Comparison of ENCODE assay signal across 8 cellular contexts in the genomic region with DNA sequence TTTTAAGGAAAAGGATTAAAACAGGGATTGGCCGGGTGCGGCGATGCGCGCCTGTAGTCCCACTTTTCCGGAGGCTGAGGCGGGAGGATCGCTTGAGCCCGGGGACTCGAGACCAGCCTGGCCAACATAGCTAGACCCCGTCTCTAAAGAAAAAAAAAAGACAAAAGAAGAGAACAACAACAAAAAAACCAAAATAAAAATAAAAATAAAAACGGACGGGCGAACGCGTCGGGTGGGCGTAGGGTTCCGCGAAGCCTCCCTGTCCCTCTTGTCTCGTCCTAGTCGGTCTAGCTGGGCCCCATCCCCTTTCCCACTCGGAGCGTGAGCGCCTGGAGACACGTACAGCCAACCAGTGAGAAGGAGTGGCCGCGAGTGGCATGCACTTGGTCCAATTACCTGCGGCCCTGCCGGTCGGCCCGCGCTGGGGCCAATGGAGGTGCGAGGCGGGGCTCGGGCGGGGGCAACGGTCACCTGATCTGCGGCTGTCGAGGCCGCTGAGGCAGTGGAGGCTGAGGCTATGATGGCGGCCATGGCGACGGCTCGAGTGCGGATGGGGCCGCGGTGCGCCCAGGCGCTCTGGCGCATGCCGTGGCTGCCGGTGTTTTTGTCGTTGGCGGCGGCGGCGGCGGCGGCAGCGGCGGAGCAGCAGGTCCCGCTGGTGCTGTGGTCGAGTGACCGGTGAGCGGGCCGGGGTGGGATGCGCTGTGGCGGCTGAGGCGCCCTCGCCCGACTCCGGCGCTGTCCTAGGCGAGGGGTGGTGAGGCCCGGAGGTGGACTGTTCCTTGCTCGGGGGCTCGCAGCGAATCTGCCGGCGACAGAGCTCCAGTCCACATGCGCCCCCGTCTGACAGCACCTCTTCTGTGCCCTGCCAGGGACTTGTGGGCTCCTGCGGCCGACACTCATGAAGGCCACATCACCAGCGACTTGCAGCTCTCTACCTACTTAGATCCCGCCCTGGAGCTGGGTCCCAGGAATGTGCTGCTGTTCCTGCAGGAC. TPM values are rescaled to one million over a fixed set of nuclear protein-coding genes. Genes with fewer than 3 reads are reported as not detected.
DNase-seq lines count a peak whose midpoint lies in the region; ATAC-seq and TF ChIP-seq lines count a peak whose summit lies in the region.

A gene with protein sequence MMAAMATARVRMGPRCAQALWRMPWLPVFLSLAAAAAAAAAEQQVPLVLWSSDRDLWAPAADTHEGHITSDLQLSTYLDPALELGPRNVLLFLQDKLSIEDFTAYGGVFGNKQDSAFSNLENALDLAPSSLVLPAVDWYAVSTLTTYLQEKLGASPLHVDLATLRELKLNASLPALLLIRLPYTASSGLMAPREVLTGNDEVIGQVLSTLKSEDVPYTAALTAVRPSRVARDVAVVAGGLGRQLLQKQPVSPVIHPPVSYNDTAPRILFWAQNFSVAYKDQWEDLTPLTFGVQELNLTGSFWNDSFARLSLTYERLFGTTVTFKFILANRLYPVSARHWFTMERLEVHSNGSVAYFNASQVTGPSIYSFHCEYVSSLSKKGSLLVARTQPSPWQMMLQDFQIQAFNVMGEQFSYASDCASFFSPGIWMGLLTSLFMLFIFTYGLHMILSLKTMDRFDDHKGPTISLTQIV (plus strand): TSS at position 502 of the 996 bp plus-strand sequence. CDS start 16 bp downstream, at position 518.

- POLR2A ChIA-PET in Panc1 (lab: Charles Lee), result interaction anchor here (0.6 to 0.7 kb wide), 2 partner anchors 15 to 961 kb away, joined by 6 read pairs; no protein-coding TSS in a partner anchor

- intact Hi-C loops in Panc1 (cut with micrococcal nuclease; ENCODE audit: unreplicated experiment) (no loop called here), esophagus muscularis mucosa (cut with DNase I) (no loop called here)

- CTCF ChIA-PET in Panc1 (lab: Charles Lee), result no interaction called here

- peak; percentile 95 for ATAC-seq in GM21576 (IDR thresholded peaks at IDR 0.05; ENCODE audit: unreplicated experiment)
- ATAC-seq in Panc1, result peak; percentile 99

- TF ChIP-seq EP300 in Ishikawa (IDR thresholded peaks at IDR 0.05; ENCODE audit: borderline replicate concordance) (no peak), esophagus muscularis mucosa (IDR thresholded peaks at IDR 0.05) (no peak)

- TF ChIP-seq POLR2A in esophagus muscularis mucosa (IDR thresholded peaks at IDR 0.05; ENCODE audit: low read depth), result peak; percentile 29

- in situ Hi-C loops in Panc1 (cut with HindIII; ENCODE audit: low pct_unique_long_range_greater_than_20kb, low sequenced_read_pairs), result no loop called here

- H3K4me1 ChIP-seq in Panc1 (ENCODE audit: control insufficient read depth, insufficient read depth, low read length) (peaks cover 26% of the 10 kb centered on the region), esophagus muscularis mucosa (peaks cover 5 to 34% (median 33%) of the 10 kb centered on the region in 4 donors)

- BruUV-seq in Panc1 (replicated peaks; lab: Mats Ljungman, UMichigan), result no TSS peak

- no peak for TF ChIP-seq RAD21 in Ishikawa (IDR thresholded peaks at IDR 0.05; ENCODE audit: low read depth)

- 58% methylated on average over 79 of the region's 87 CpGs for WGBS in esophagus muscularis mucosa

- no peaks in the 10 kb centered on the region for H3K9me3 ChIP-seq in Panc1 (ENCODE audit: control insufficient read depth, insufficient read depth, low read depth, low read length)
- no peaks in the 10 kb centered on the region for H3K9me3 ChIP-seq in esophagus muscularis mucosa

- DNase-seq in DMS153 treated with DMSO at 0.1 percent for 48 hours (lab: John Stamatoyannopoulos, UW; ENCODE audit: unreplicated experiment) (peak; percentile 93), Panc1 (ENCODE audit: low read depth, low spot score) (peak; percentile 68), esophagus muscularis mucosa (ENCODE audit: extremely low spot score) (peak; percentile 96), myocyte (ENCODE audit: low read depth) (peak; percentile 93)
- DNase-seq in activated T-cell treated with anti-CD3 and anti-CD28 coated beads, Interleukin-2, amount 50 U/mL, for 48 hours, result peak; percentile 87 to 92
- DNase-seq in stimulated activated CD8-positive, alpha-beta memory T cell treated with anti-CD3 and anti-CD28 coated beads, Interleukin-7, amount 100 ng/mL, for 48 hours (ENCODE audit: extremely low read depth in 1 of 2, low read depth in 1 of 2), result peak; percentile 73 to 83

- H3K27me3 ChIP-seq in Panc1 (ENCODE audit: control insufficient read depth, insufficient read depth, low read length) (no peaks in the 10 kb centered on the region), esophagus muscularis mucosa (no peaks in the 10 kb centered on the region)

- peaks cover 6% of the 10 kb centered on the region for H3K36me3 ChIP-seq in Panc1 (ENCODE audit: control insufficient read depth, insufficient read depth, low read length)
- peaks cover 0 to 23% (median 18%) of the 10 kb centered on the region in 4 donors for H3K36me3 ChIP-seq in esophagus muscularis mucosa

- H3K4me3 ChIP-seq in Panc1 (ENCODE audit: low read depth in 2 of 2, low read length in 2 of 2) (peak within 1 kb of the TSS; percentile 67 to 68), esophagus muscularis mucosa (peak within 1 kb of the TSS; percentile 69 to 84 (median 75))

- H3K27ac ChIP-seq in Panc1 (ENCODE audit: low read length) (peak within 1 kb of the TSS; percentile 91), esophagus muscularis mucosa (replicated peaks in 1 of 4) (peak within 1 kb of the TSS; percentile 81 to 85 (median 84))

- TF ChIP-seq CTCF in Panc1 (IDR thresholded peaks at IDR 0.05) (no peak), esophagus muscularis mucosa (IDR thresholded peaks at IDR 0.05) (no peak)

TF ChIP-seq in Ishikawa, 13 proteins besides CTCF, POLR2A, EP300 and RAD21:
- TF ChIP-seq, protein P1, sequence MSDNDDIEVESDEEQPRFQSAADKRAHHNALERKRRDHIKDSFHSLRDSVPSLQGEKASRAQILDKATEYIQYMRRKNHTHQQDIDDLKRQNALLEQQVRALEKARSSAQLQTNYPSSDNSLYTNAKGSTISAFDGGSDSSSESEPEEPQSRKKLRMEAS (IDR thresholded peaks at IDR 0.05), result peak; percentile 51
- peak; percentile 92 for TF ChIP-seq YY1 (IDR thresholded peaks at IDR 0.05; ENCODE audit: low read depth)
- TF ChIP-seq TAF1 (IDR thresholded peaks at IDR 0.05; ENCODE audit: low read depth), result peak; percentile 59; the same call in 1 of the 2 replicates
- TF ChIP-seq, protein P2, sequence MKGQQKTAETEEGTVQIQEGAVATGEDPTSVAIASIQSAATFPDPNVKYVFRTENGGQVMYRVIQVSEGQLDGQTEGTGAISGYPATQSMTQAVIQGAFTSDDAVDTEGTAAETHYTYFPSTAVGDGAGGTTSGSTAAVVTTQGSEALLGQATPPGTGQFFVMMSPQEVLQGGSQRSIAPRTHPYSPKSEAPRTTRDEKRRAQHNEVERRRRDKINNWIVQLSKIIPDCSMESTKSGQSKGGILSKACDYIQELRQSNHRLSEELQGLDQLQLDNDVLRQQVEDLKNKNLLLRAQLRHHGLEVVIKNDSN (IDR thresholded peaks at IDR 0.05), result peak; percentile 92
- TF ChIP-seq, protein P3, sequence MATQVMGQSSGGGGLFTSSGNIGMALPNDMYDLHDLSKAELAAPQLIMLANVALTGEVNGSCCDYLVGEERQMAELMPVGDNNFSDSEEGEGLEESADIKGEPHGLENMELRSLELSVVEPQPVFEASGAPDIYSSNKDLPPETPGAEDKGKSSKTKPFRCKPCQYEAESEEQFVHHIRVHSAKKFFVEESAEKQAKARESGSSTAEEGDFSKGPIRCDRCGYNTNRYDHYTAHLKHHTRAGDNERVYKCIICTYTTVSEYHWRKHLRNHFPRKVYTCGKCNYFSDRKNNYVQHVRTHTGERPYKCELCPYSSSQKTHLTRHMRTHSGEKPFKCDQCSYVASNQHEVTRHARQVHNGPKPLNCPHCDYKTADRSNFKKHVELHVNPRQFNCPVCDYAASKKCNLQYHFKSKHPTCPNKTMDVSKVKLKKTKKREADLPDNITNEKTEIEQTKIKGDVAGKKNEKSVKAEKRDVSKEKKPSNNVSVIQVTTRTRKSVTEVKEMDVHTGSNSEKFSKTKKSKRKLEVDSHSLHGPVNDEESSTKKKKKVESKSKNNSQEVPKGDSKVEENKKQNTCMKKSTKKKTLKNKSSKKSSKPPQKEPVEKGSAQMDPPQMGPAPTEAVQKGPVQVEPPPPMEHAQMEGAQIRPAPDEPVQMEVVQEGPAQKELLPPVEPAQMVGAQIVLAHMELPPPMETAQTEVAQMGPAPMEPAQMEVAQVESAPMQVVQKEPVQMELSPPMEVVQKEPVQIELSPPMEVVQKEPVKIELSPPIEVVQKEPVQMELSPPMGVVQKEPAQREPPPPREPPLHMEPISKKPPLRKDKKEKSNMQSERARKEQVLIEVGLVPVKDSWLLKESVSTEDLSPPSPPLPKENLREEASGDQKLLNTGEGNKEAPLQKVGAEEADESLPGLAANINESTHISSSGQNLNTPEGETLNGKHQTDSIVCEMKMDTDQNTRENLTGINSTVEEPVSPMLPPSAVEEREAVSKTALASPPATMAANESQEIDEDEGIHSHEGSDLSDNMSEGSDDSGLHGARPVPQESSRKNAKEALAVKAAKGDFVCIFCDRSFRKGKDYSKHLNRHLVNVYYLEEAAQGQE (IDR thresholded peaks at IDR 0.05; ENCODE audit: low read depth), result no peak
- 0 out of 2 replicates have a peak, but pooled peaks have one; percentile 14 for TF ChIP-seq EGR1 (IDR thresholded peaks at IDR 0.05)
- no peak for TF ChIP-seq TCF12 (IDR thresholded peaks at IDR 0.05; ENCODE audit: low read depth)

RNA-seq across cellular contexts. Expression of the gene that starts here (rescaled TPM):
- total RNA-seq in Panc1 (2021; ENCODE audit: unreplicated experiment), result 221 TPM
- 308 TPM for polyA plus RNA-seq in Panc1 (2012; ENCODE audit: insufficient read length)
- total RNA-seq in esophagus muscularis mucosa, result 10 to 100 TPM; 27.4 to 67.2 (median 34.7) TPM
- total RNA-seq in myocyte, result 100 and 106 TPM in 2 replicates
- 191 TPM for polyA plus RNA-seq in myocyte (2012)

Comparison
In these comparisons a context has a peak if more than half of its experiments do, and no peak if none do; other contexts are left out.
1. Peak in every context shown above with its lines: DNase-seq, ATAC-seq, H3K4me3 ChIP-seq and H3K27ac ChIP-seq.